ENCODE assay signal across 8 cellular contexts in genomic region chr9:95508242-95508967, GRCh38.
A peak's percentile ranks its signal among the peaks of the same experiment; 100 is the strongest.
DNase-seq lines count a peak whose midpoint lies in the region; ATAC-seq and TF ChIP-seq lines count a peak whose summit lies in the region.

No MANE protein-coding gene starts in this region.

- peaks cover 33% of the 10 kb centered on the region for H3K4me1 ChIP-seq in neuron (ENCODE audit: insufficient read depth, low read length)

- no peak overlapping the region for H2AFZ ChIP-seq in neuron (ENCODE audit: low read depth, low read length)

- TF ChIP-seq CTCF in VCaP (conservative IDR thresholded peaks at IDR 0.05) = no peak

- no peak overlapping the region for H3K27ac Mint-ChIP-seq in stimulated activated naive CD8-positive, alpha-beta T cell treated with anti-CD3 and anti-CD28 coated beads, Interleukin-15, Interleukin-2, amounts not matched to agents 100 ng/mL and 50 ng/mL, for 24 hours

- peaks cover 31% of the 10 kb centered on the region for H3K27me3 Mint-ChIP-seq in stimulated activated naive CD8-positive, alpha-beta T cell treated with anti-CD3 and anti-CD28 coated beads, Interleukin-15, Interleukin-2, amounts not matched to agents 100 ng/mL and 50 ng/mL, for 24 hours

- no peak for DNase-seq in stimulated activated naive CD8-positive, alpha-beta T cell treated with anti-CD3 and anti-CD28 coated beads, Interleukin-15, Interleukin-2, amounts not matched to agents 100 U/mL and 50 U/mL, for 24 hours
- DNase-seq in epithelial cell of prostate (ENCODE audit: low read depth, low spot score) (no peak), cerebellar nuclear complex (lab: John Stamatoyannopoulos, UW) (no peak), NCI-H187 treated with DMSO at 0.1 percent for 48 hours (lab: John Stamatoyannopoulos, UW) (no peak)
- DNase-seq in effector CD8-positive, alpha-beta T cell (lab: John Stamatoyannopoulos, UW) = no peak

- H3K27me3 ChIP-seq in neuron (ENCODE audit: insufficient read depth, low read length) = no peaks in the 10 kb centered on the region

- H3K4me3 ChIP-seq in neuron (ENCODE audit: low read length) = peak overlapping the region; percentile 99

- peaks cover 11% of the 10 kb centered on the region for H3K36me3 Mint-ChIP-seq in stimulated activated naive CD8-positive, alpha-beta T cell treated with anti-CD3 and anti-CD28 coated beads, Interleukin-15, Interleukin-2, amounts not matched to agents 100 ng/mL and 50 ng/mL, for 24 hours (ENCODE audit: low read depth)

- no peak for ATAC-seq in stimulated activated naive CD8-positive, alpha-beta T cell treated with anti-CD3 and anti-CD28 coated beads, Interleukin-15, Interleukin-2, amounts not matched to agents 100 U/mL and 50 U/mL, for 24 hours

- H3K4me3 Mint-ChIP-seq in stimulated activated naive CD8-positive, alpha-beta T cell treated with anti-CD3 and anti-CD28 coated beads, Interleukin-15, Interleukin-2, amounts not matched to agents 100 ng/mL and 50 ng/mL, for 24 hours = peak overlapping the region; percentile 95

- peak overlapping the region; percentile 96 for H3K27ac ChIP-seq in VCaP
- peak overlapping the region; percentile 67 for H3K27ac ChIP-seq in epithelial cell of prostate

- H3K9me3 ChIP-seq in neuron (ENCODE audit: low read length) = no peaks in the 10 kb centered on the region

- peaks cover 4% of the 10 kb centered on the region for H3K9me3 Mint-ChIP-seq in stimulated activated naive CD8-positive, alpha-beta T cell treated with anti-CD3 and anti-CD28 coated beads, Interleukin-15, Interleukin-2, amounts not matched to agents 100 ng/mL and 50 ng/mL, for 24 hours

- peaks cover 49% of the 10 kb centered on the region for H3K4me1 Mint-ChIP-seq in stimulated activated naive CD8-positive, alpha-beta T cell treated with anti-CD3 and anti-CD28 coated beads, Interleukin-15, Interleukin-2, amounts not matched to agents 100 ng/mL and 50 ng/mL, for 24 hours (ENCODE audit: low read depth)

- peaks cover 35% of the 10 kb centered on the region for H3K36me3 ChIP-seq in neuron (ENCODE audit: insufficient read depth, low read length)
